Comparison of ENCODE assay signal across 10 cellular contexts in genomic region chr19:42906162-42906561, GRCh38. TPM values are rescaled to one million over a fixed set of nuclear protein-coding genes. Genes with fewer than 3 reads are reported as not detected.
"Had no signal": no experiment of that assay in that cellular context is flagged by ENCODE, and none has a peak within 500 bp of the region (broad histone marks: within the 10 kb centered on the region; RNA-seq: fewer than 3 reads in every experiment).

No MANE protein-coding gene starts in this region.

RNA-seq across cellular contexts. Expression of gene PSG6, which starts 11.5 kb away (rescaled TPM):
- total RNA-seq: PC-3, PC-9, Peyer's patch, Right ventricle myocardium inferior, Right ventricle myocardium superior, RPMI7951, SJCRH30, SJSA1, SK-MEL-5 had no signal

RNA-seq across cellular contexts. Expression of gene PSG1, which starts 26.6 kb away (rescaled TPM):
- total RNA-seq: OCI-LY7, PC-3, Peyer's patch, Right ventricle myocardium inferior, Right ventricle myocardium superior, SJCRH30, SK-MEL-5 had no signal

RNA-seq across cellular contexts. Expression of gene PSG7, which starts 30.8 kb away (rescaled TPM):
- total RNA-seq: OCI-LY7, PC-3, PC-9, Peyer's patch, Right ventricle myocardium inferior, Right ventricle myocardium superior, RPMI7951, SJCRH30, SJSA1, SK-MEL-5 had no signal
